In the genomic region with DNA sequence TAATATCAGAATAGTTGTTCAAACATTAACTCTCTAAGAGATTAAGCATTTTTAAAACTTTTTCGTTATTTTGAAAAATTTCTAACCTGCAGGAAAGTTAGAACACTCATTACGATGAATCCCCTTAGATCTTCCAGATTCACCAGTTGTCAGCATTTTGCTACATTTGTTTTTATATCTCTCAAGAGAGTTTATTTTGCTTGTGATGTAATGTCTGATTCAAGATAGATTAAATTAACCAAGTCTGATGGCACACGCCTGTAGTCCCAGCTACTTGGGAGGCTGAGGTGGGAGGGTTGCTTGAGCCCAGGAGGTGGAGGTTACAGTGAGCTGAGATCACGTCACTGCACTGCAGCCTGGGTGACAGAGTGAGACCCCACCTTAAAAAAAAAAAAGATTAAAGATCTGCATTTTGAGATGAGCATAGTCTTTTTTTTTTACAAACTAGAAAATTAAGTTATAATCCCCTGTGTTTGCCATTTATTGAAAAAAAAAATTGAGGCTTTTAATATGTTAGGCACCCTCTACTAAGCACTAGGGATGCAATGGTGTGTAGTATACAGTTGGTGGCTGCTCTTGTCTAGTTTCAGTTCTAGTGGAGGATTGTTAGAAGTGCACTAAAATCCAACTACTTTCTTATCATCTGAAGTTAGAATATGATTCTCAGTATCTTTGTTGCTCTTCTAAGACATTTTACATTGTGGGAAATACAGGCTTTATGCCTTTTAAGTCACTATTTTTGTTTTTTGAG, we compare ENCODE assay signal across 1 cellular context.
TF ChIP-seq lines count a peak whose summit lies in the region.

No MANE protein-coding gene starts in this region.

TF ChIP-seq in K562, 482 proteins besides CTCF, POLR2A, EP300 and RAD21 (continued from another document):
- TF ChIP-seq ZNF407 (IDR thresholded peaks at IDR 0.05; ENCODE audit: low read depth): no peak
TF ChIP-seq in K562: peak in this region for 1.
